ENCODE assay signal across 9 cellular contexts in the genomic region with DNA sequence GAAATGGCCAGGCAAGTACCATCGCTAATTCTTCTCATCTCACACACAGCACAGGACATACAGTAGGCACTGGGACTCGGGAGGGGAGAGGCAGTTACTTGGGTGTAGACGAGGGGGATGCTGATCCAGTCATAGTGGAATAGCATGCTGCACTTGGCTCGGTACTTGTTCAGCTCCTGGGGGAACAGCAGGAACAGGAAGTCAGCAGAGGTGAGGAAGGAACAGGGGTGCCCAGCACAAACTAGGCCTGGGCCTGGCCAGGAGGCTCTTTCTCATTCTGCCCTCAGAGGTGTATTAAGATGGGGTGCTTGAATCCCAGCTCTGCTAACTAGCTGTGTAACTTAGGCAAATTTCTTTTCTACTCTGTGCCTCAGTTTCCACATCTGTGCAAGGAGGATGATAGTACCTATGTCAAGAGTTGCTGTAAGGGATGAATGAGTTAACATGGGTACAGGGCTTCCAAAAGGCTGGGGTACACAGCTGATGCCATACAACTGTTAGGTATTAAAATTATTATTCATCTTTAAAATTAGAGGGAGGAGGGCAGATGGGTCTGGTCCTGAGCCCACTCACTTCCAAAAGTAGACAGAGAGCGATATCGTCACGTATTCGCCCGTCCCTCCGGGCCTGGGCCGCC. TPM values are rescaled to one million over a fixed set of nuclear protein-coding genes. Genes with fewer than 3 reads are reported as not detected.
A peak's percentile ranks its signal among the peaks of the same experiment; 100 is the strongest.
DNase-seq lines count a peak whose midpoint lies in the region; ATAC-seq, FAIRE-seq and TF ChIP-seq lines count a peak whose summit lies in the region.
"Had no signal": no experiment of that assay in that cellular context is flagged by ENCODE, and none has a peak within 500 bp of the region (broad histone marks: within the 10 kb centered on the region; RNA-seq: fewer than 3 reads in every experiment).

No MANE protein-coding gene starts in this region.

- H3K4me3 ChIP-seq in K562, result no peak overlapping the region
- peak overlapping the region; percentile 54 to 70 for H3K4me3 ChIP-seq in tibial artery

- TF ChIP-seq CTCF in K562 (IDR thresholded peaks at IDR 0.05 in 2 of 3, conservative IDR thresholded peaks at IDR 0.05 in 1 of 3; ENCODE audit: insufficient read depth in 2 of 3, low read depth in 1 of 3, low read length in 3 of 3), result no peak
- no peak for TF ChIP-seq CTCF in tibial artery (IDR thresholded peaks at IDR 0.05)

- TF ChIP-seq RAD21 in K562 (CRISPR knock-in tag; conservative IDR thresholded peaks at IDR 0.05 in 1 of 2, IDR thresholded peaks at IDR 0.05 in 1 of 2), result no peak

- no peaks in the 10 kb centered on the region for H3K9me3 Mint-ChIP-seq in activated T-cell treated with anti-CD3 and anti-CD28 coated beads, Interleukin-2, amount 50 U/mL, for 4 hours
- no peaks in the 10 kb centered on the region for H3K9me3 Mint-ChIP-seq in memory B cell

- FAIRE-seq in K562 (lab: Jason Lieb, UNC), result no peak

- peaks cover 10% of the 10 kb centered on the region for H3K36me3 Mint-ChIP-seq in activated T-cell treated with anti-CD3 and anti-CD28 coated beads, Interleukin-2, amount 50 U/mL, for 4 hours (ENCODE audit: insufficient read depth)
- H3K36me3 Mint-ChIP-seq in memory B cell, result peaks cover 5% of the 10 kb centered on the region

- DNase-seq in activated T-cell treated with anti-CD3 and anti-CD28 coated beads, Interleukin-2, amount 50 U/mL, for 4 hours, result no peak
- DNase-seq in activated T-cell treated with anti-CD3 and anti-CD28 coated beads for 4 hours (no peak), K562 (ENCODE audit: extremely low read depth in 1 of 4, low spot score in 3 of 4) (no peak), memory B cell (ENCODE audit: low spot score in 2 of 2) (no peak), tibial artery (no peak), NCI-H1930 (lab: John Stamatoyannopoulos, UW) (no peak), NCI-H1092 (lab: John Stamatoyannopoulos, UW) (no peak)
- DNase-seq in NK-92 treated with Interleukin-12 subunit alpha and Interleukin-12 subunit beta, amount 100 ng/mL, for 24 hours (lab: John Stamatoyannopoulos, UW), result no peak

- peaks cover 32% of the 10 kb centered on the region for H3K4me1 Mint-ChIP-seq in activated T-cell treated with anti-CD3 and anti-CD28 coated beads, Interleukin-2, amount 50 U/mL, for 4 hours (ENCODE audit: low read depth)
- peaks cover 23% of the 10 kb centered on the region for H3K4me1 Mint-ChIP-seq in memory B cell

- H3K27me3 ChIP-seq in K562 (ENCODE audit: control insufficient read depth in 2 of 2, insufficient read depth in 2 of 2, low read length in 2 of 2) (no peaks in the 10 kb centered on the region), tibial artery (no peaks in the 10 kb centered on the region)

- TF ChIP-seq POLR2A in K562 (conservative IDR thresholded peaks at IDR 0.05), result no peak

- no peak for TF ChIP-seq EP300 in K562 (IDR thresholded peaks at IDR 0.05; ENCODE audit: low read length)

- CTCF ChIA-PET in K562 (lab: Yijun Ruan, JAX; ENCODE audit: low intra/inter-chr PET ratio), result no interaction called here

- H3K9me1 ChIP-seq in K562 (ENCODE audit: control insufficient read depth, insufficient read depth, low read length), result no peaks in the 10 kb centered on the region

- peaks cover 2 to 17% of the 10 kb centered on the region in 2 experiments; a peak in 4 of 5 replicates for H3K4me1 ChIP-seq in K562 (replicated peaks in 1 of 2; ENCODE audit: control insufficient read depth in 2 of 2, insufficient read depth in 2 of 2, low read length in 2 of 2)
- H3K4me1 ChIP-seq in tibial artery, result peaks cover 0 to 34% (median 26%) of the 10 kb centered on the region in 4 donors

- H3K9me3 ChIP-seq in K562 (replicated peaks; ENCODE audit: control insufficient read depth, insufficient read depth, low read depth, low read length), result no peaks in the 10 kb centered on the region
- H3K9me3 ChIP-seq in tibial artery, result no peaks in the 10 kb centered on the region

- no peaks in the 10 kb centered on the region for H3K79me2 ChIP-seq in K562 (ENCODE audit: control insufficient read depth, insufficient read depth, low read length)

- in situ Hi-C loops in K562 (cut with MboI), result no loop called here

- 25% methylated on average over 11 of the region's 11 CpGs for WGBS in K562 (ENCODE audit: insufficient coverage, low coverage, missing lambda C conversion rate)

- H4K20me1 ChIP-seq in K562 (replicated peaks; ENCODE audit: control insufficient read depth, insufficient read depth, low read length), result no peaks in the 10 kb centered on the region

- H3K27ac ChIP-seq in K562 (ENCODE audit: extremely low read depth, low read depth, low read length), result no peak overlapping the region
- peak overlapping the region; percentile 79 to 80 for H3K27ac ChIP-seq in tibial artery
- H3K27ac ChIP-seq: WERI-Rb-1 had no signal

- intact Hi-C loops in K562 (cut with micrococcal nuclease), result no loop called here
- intact Hi-C loops in tibial artery (cut with DNase I; ENCODE audit: low total_unique reads), result loop anchor here (5.0 to 10.0 kb wide), 2 partner anchors 227 to 519 kb away; a partner anchor contains a TSS

- no peaks in the 10 kb centered on the region for H3K27me3 Mint-ChIP-seq in activated T-cell treated with anti-CD3 and anti-CD28 coated beads, Interleukin-2, amount 50 U/mL, for 4 hours (ENCODE audit: low read depth)
- no peaks in the 10 kb centered on the region for H3K27me3 Mint-ChIP-seq in memory B cell

- H3K36me3 ChIP-seq in K562 (ENCODE audit: control insufficient read depth, insufficient read depth, low read length), result peaks cover 11% of the 10 kb centered on the region; the same call in 2 of the 3 replicates
- peaks cover 0 to 10% (median 9%) of the 10 kb centered on the region in 3 donors for H3K36me3 ChIP-seq in tibial artery

- peak overlapping the region; percentile 78 for H3K4me3 Mint-ChIP-seq in activated T-cell treated with anti-CD3 and anti-CD28 coated beads, Interleukin-2, amount 50 U/mL, for 4 hours
- H3K4me3 Mint-ChIP-seq in memory B cell, result peak overlapping the region; percentile 83

- H3K9ac ChIP-seq in K562 (ENCODE audit: insufficient read depth in 1 of 2, low read depth in 2 of 2, low read length in 2 of 2), result peak overlapping the region in 1 of 2 experiments; percentile 52; a peak in 2 of 4 replicates

- POLR2A ChIA-PET in K562 (lab: Yijun Ruan, JAX), result interaction anchor here (0.6 to 12.0 kb wide), 4 partner anchors 7 to 60 kb away, joined by 3 to 253 read pairs (median 55); a partner anchor contains a TSS

- H2AFZ ChIP-seq in K562 (ENCODE audit: low read depth, low read length), result peak overlapping the region; percentile 78

- BruUV-seq in K562 (replicated peaks; lab: Mats Ljungman, UMichigan), result no TSS peak

- peak in 1 of 2 donors; percentile 4 for ATAC-seq in activated T-cell treated with anti-CD3 and anti-CD28 coated beads, Interleukin-2, amount 50 U/mL, for 4 hours
- ATAC-seq in K562 (no peak), memory B cell (ENCODE audit: low read depth) (no peak)

- H3K27ac Mint-ChIP-seq in memory B cell, result peak overlapping the region; percentile 92

- no peak overlapping the region; the same call in 1 of the 2 replicates for H3K4me2 ChIP-seq in K562 (ENCODE audit: insufficient read depth, low read length)

RNA-seq across cellular contexts. Expression of a gene that starts 2.4 kb away (rescaled TPM):
- under 1 TPM; 0.53 to 0.63 (median 0.57) TPM for total RNA-seq in activated T-cell treated with anti-CD3 and anti-CD28 coated beads, Interleukin-2, amount 50 U/mL, for 4 hours
- total RNA-seq in K562 (2011; cell fraction: chromatin; rRNA removed; ENCODE audit: low replicate concordance), result 0.23 TPM in 1 of 2 replicates, not detected in the other
- not detected in 2 replicates for total RNA-seq in K562 (2011; cell fraction: nucleolus; rRNA removed)
- 0.38 TPM in 1 of 2 replicates, not detected in the other for total RNA-seq in K562 (2011; cell fraction: nucleoplasm; rRNA removed)
- total RNA-seq in K562 (2014; rRNA removed) (not detected in 2 replicates), K562 (2014; rRNA removed; fragmentation: Illumina TruSeq; extraction: Trizol) (not detected in 2 replicates), K562 (2015; rRNA removed; fragmentation: Illumina TruSeq; extraction: Trizol) (not detected in 2 replicates), K562 (2021) (not detected in 2 replicates)
- polyA plus RNA-seq in K562 (2011; rRNA removed) (0.05 and 0.07 TPM in 2 replicates), K562 (2014; fragmentation: Illumina TruSeq; extraction: Trizol) (not detected in 2 replicates), K562 (2014; fragmentation: Nextera tagmentation; extraction: Ambion mirVana) (not detected), K562 (2014; rRNA removed) (0.11 TPM in 1 of 2 replicates, not detected in the other)
- 0.07 and 0.13 TPM in 2 replicates for polyA plus RNA-seq in K562 (2011; cell fraction: cytosol; rRNA removed)
- polyA plus RNA-seq in K562 (2011; cell fraction: nucleus; rRNA removed), result 0.24 and 0.60 TPM in 2 replicates
- polyA plus RNA-seq in K562 (2012), result 0.04 and 0.06 TPM in 2 replicates
- not detected in 2 replicates for polyA minus RNA-seq in K562 (2011; rRNA and poly(A)+ RNA removed)
- not detected in 2 replicates for polyA minus RNA-seq in K562 (2011; cell fraction: cytosol; rRNA and poly(A)+ RNA removed)
- not detected in 2 replicates for polyA minus RNA-seq in K562 (2011; cell fraction: nucleus; rRNA and poly(A)+ RNA removed)

RNA-seq across cellular contexts. Expression of a gene that starts 10.3 kb away (rescaled TPM):
- 1,000 to 10,000 TPM; 2,825 to 3,013 (median 2,945) TPM for total RNA-seq in activated T-cell treated with anti-CD3 and anti-CD28 coated beads, Interleukin-2, amount 50 U/mL, for 4 hours
- total RNA-seq in K562 (2011; cell fraction: chromatin; rRNA removed; ENCODE audit: low replicate concordance), result 542 and 786 TPM in 2 replicates
- total RNA-seq in K562 (2011; cell fraction: nucleolus; rRNA removed), result 948 and 967 TPM in 2 replicates
- 930 and 1,480 TPM in 2 replicates for total RNA-seq in K562 (2011; cell fraction: nucleoplasm; rRNA removed)
- total RNA-seq in K562 (2014; rRNA removed) (3,851 and 4,431 TPM in 2 replicates), K562 (2014; rRNA removed; fragmentation: Illumina TruSeq; extraction: Trizol) (2,850 and 3,258 TPM in 2 replicates), K562 (2015; rRNA removed; fragmentation: Illumina TruSeq; extraction: Trizol) (3,074 and 3,307 TPM in 2 replicates), K562 (2021) (3,109 and 3,518 TPM in 2 replicates)
- polyA plus RNA-seq in K562 (2011; rRNA removed) (2,871 and 3,497 TPM in 2 replicates), K562 (2014; fragmentation: Illumina TruSeq; extraction: Trizol) (2,545 and 2,717 TPM in 2 replicates), K562 (2014; fragmentation: Nextera tagmentation; extraction: Ambion mirVana) (1,000 to 10,000 TPM; 2,431 to 2,562 TPM), K562 (2014; rRNA removed) (3,694 and 4,168 TPM in 2 replicates)
- 2,484 and 3,204 TPM in 2 replicates for polyA plus RNA-seq in K562 (2011; cell fraction: cytosol; rRNA removed)
- polyA plus RNA-seq in K562 (2011; cell fraction: nucleus; rRNA removed), result 1,065 and 1,968 TPM in 2 replicates
- polyA plus RNA-seq in K562 (2012), result 3,267 and 3,835 TPM in 2 replicates
- 1,274 and 1,304 TPM in 2 replicates for polyA minus RNA-seq in K562 (2011; rRNA and poly(A)+ RNA removed)
- 927 and 1,052 TPM in 2 replicates for polyA minus RNA-seq in K562 (2011; cell fraction: cytosol; rRNA and poly(A)+ RNA removed)
- 256 and 454 TPM in 2 replicates for polyA minus RNA-seq in K562 (2011; cell fraction: nucleus; rRNA and poly(A)+ RNA removed)

RNA-seq across cellular contexts. Expression of a gene that starts 14.6 kb away (rescaled TPM):
- 100 to 1,000 TPM; 186 to 239 (median 203) TPM for total RNA-seq in activated T-cell treated with anti-CD3 and anti-CD28 coated beads, Interleukin-2, amount 50 U/mL, for 4 hours
- 66.7 and 212 TPM in 2 replicates for total RNA-seq in K562 (2011; cell fraction: chromatin; rRNA removed; ENCODE audit: low replicate concordance)
- 133 and 170 TPM in 2 replicates for total RNA-seq in K562 (2011; cell fraction: nucleolus; rRNA removed)
- total RNA-seq in K562 (2011; cell fraction: nucleoplasm; rRNA removed), result 70.2 and 84.7 TPM in 2 replicates
- total RNA-seq in K562 (2014; rRNA removed) (15.3 and 17.4 TPM in 2 replicates), K562 (2014; rRNA removed; fragmentation: Illumina TruSeq; extraction: Trizol) (5.2 and 6.6 TPM in 2 replicates), K562 (2015; rRNA removed; fragmentation: Illumina TruSeq; extraction: Trizol) (5.8 and 7.7 TPM in 2 replicates), K562 (2021) (17.9 and 19.3 TPM in 2 replicates)
- polyA plus RNA-seq in K562 (2011; rRNA removed) (11.0 and 15.5 TPM in 2 replicates), K562 (2014; fragmentation: Illumina TruSeq; extraction: Trizol) (12.2 and 14.0 TPM in 2 replicates), K562 (2014; fragmentation: Nextera tagmentation; extraction: Ambion mirVana) (1 to 10 TPM in 1 of 2 experiments, under 1 TPM in 1; 0.52 to 1.9 TPM), K562 (2014; rRNA removed) (22.7 and 24.2 TPM in 2 replicates)
- 14.0 and 19.5 TPM in 2 replicates for polyA plus RNA-seq in K562 (2011; cell fraction: cytosol; rRNA removed)
- 73.9 and 132 TPM in 2 replicates for polyA plus RNA-seq in K562 (2011; cell fraction: nucleus; rRNA removed)
- 10.1 and 18.5 TPM in 2 replicates for polyA plus RNA-seq in K562 (2012)
- 5.5 and 7.4 TPM in 2 replicates for polyA minus RNA-seq in K562 (2011; rRNA and poly(A)+ RNA removed)
- 7.5 and 8.9 TPM in 2 replicates for polyA minus RNA-seq in K562 (2011; cell fraction: cytosol; rRNA and poly(A)+ RNA removed)
- 34.8 and 42.1 TPM in 2 replicates for polyA minus RNA-seq in K562 (2011; cell fraction: nucleus; rRNA and poly(A)+ RNA removed)

RNA-seq across cellular contexts. Expression of a gene that starts 21.5 kb away (rescaled TPM):
- not detected for total RNA-seq in activated T-cell treated with anti-CD3 and anti-CD28 coated beads, Interleukin-2, amount 50 U/mL, for 4 hours
- not detected in 2 replicates for total RNA-seq in K562 (2011; cell fraction: chromatin; rRNA removed; ENCODE audit: low replicate concordance)
- 0.83 and 2.2 TPM in 2 replicates for total RNA-seq in K562 (2011; cell fraction: nucleolus; rRNA removed)
- 0.59 TPM in 1 of 2 replicates, not detected in the other for total RNA-seq in K562 (2011; cell fraction: nucleoplasm; rRNA removed)
- total RNA-seq in K562 (2014; rRNA removed) (0.73 TPM in 1 of 2 replicates, not detected in the other), K562 (2014; rRNA removed; fragmentation: Illumina TruSeq; extraction: Trizol) (not detected in 2 replicates), K562 (2015; rRNA removed; fragmentation: Illumina TruSeq; extraction: Trizol) (not detected in 2 replicates), K562 (2021) (0.29 TPM in 1 of 2 replicates, not detected in the other)
- polyA plus RNA-seq in K562 (2011; rRNA removed) (0.11 TPM in 1 of 2 replicates, not detected in the other), K562 (2014; fragmentation: Illumina TruSeq; extraction: Trizol) (not detected in 2 replicates), K562 (2014; fragmentation: Nextera tagmentation; extraction: Ambion mirVana) (not detected), K562 (2014; rRNA removed) (not detected in 2 replicates)
- 0.13 TPM in 1 of 2 replicates, not detected in the other for polyA plus RNA-seq in K562 (2011; cell fraction: cytosol; rRNA removed)
- 0.38 and 0.57 TPM in 2 replicates for polyA plus RNA-seq in K562 (2011; cell fraction: nucleus; rRNA removed)
- polyA plus RNA-seq in K562 (2012), result 0.10 and 0.18 TPM in 2 replicates
- not detected in 2 replicates for polyA minus RNA-seq in K562 (2011; rRNA and poly(A)+ RNA removed)
- not detected in 2 replicates for polyA minus RNA-seq in K562 (2011; cell fraction: cytosol; rRNA and poly(A)+ RNA removed)
- 0.44 and 0.54 TPM in 2 replicates for polyA minus RNA-seq in K562 (2011; cell fraction: nucleus; rRNA and poly(A)+ RNA removed)

RNA-seq across cellular contexts. Expression of a gene that starts 22.7 kb away (rescaled TPM):
- 10 to 100 TPM in 1 of 3 donors, 1 to 10 TPM in 2; 8.2 to 14.0 (median 8.3) TPM for total RNA-seq in activated T-cell treated with anti-CD3 and anti-CD28 coated beads, Interleukin-2, amount 50 U/mL, for 4 hours
- total RNA-seq in K562 (2011; cell fraction: chromatin; rRNA removed; ENCODE audit: low replicate concordance), result 7.6 and 19.8 TPM in 2 replicates
- total RNA-seq in K562 (2011; cell fraction: nucleolus; rRNA removed), result 8.9 and 14.7 TPM in 2 replicates
- 8.6 and 18.8 TPM in 2 replicates for total RNA-seq in K562 (2011; cell fraction: nucleoplasm; rRNA removed)
- total RNA-seq in K562 (2014; rRNA removed) (0.73 and 1.5 TPM in 2 replicates), K562 (2014; rRNA removed; fragmentation: Illumina TruSeq; extraction: Trizol) (0.32 and 0.76 TPM in 2 replicates), K562 (2015; rRNA removed; fragmentation: Illumina TruSeq; extraction: Trizol) (0.41 and 0.72 TPM in 2 replicates), K562 (2021) (1.7 and 2.0 TPM in 2 replicates)
- polyA plus RNA-seq in K562 (2011; rRNA removed) (1.4 and 1.5 TPM in 2 replicates), K562 (2014; fragmentation: Illumina TruSeq; extraction: Trizol) (0.95 and 1.4 TPM in 2 replicates), K562 (2014; fragmentation: Nextera tagmentation; extraction: Ambion mirVana) (under 1 TPM; 0.22 to 0.38 TPM), K562 (2014; rRNA removed) (1.8 and 1.9 TPM in 2 replicates)
- 0.86 and 1.3 TPM in 2 replicates for polyA plus RNA-seq in K562 (2011; cell fraction: cytosol; rRNA removed)
- 5.9 and 14.9 TPM in 2 replicates for polyA plus RNA-seq in K562 (2011; cell fraction: nucleus; rRNA removed)
- 1.6 and 2.0 TPM in 2 replicates for polyA plus RNA-seq in K562 (2012)
- polyA minus RNA-seq in K562 (2011; rRNA and poly(A)+ RNA removed), result 0.75 and 1.1 TPM in 2 replicates
- polyA minus RNA-seq in K562 (2011; cell fraction: cytosol; rRNA and poly(A)+ RNA removed), result 1.8 TPM in 1 of 2 replicates, not detected in the other
- polyA minus RNA-seq in K562 (2011; cell fraction: nucleus; rRNA and poly(A)+ RNA removed), result 4.9 and 5.0 TPM in 2 replicates
